8 cellular contexts compared by ENCODE assay signal in genomic region chr16:87382023-87382785, GRCh38. TPM values are rescaled to one million over a fixed set of nuclear protein-coding genes. Genes with fewer than 3 reads are reported as not detected.
A peak's percentile ranks its signal among the peaks of the same experiment; 100 is the strongest.
DNase-seq lines count a peak whose midpoint lies in the region; ATAC-seq, FAIRE-seq and TF ChIP-seq lines count a peak whose summit lies in the region.

No MANE protein-coding gene starts in this region.

- intact Hi-C loops in spleen (cut with DNase I; ENCODE audit: low total_unique reads), result loop anchor here (5.0 to 10.0 kb wide), 2 partner anchors 65 to 383 kb away; partner anchors contain the start of genes C16orf95 and KLHDC4

- no peak for TF ChIP-seq CTCF in spleen (IDR thresholded peaks at IDR 0.05 in 8 of 11, conservative IDR thresholded peaks at IDR 0.05 in 3 of 11)
- no peak for TF ChIP-seq CTCF in D721Med (IDR thresholded peaks at IDR 0.05; ENCODE audit: insufficient read depth, missing control alignments)

- POLR2A ChIA-PET in activated CD4-positive, alpha-beta memory T cell treated with anti-CD3 and anti-CD28 coated beads, Interleukin-2, amount 10 ng/mL, durations not matched to agents 7 days and 5 days (lab: Charles Lee), result interaction anchor here (1.6 to 4.5 kb wide), 7 partner anchors 7 to 74 kb away, joined by 5 to 70 read pairs (median 7); partner anchors contain the start of genes C16orf95 and MAP1LC3B

- H3K4me3 Mint-ChIP-seq in activated CD4-positive, alpha-beta memory T cell treated with anti-CD3 and anti-CD28 coated beads, Interleukin-2, amount 10 ng/mL, durations not matched to agents 7 days and 5 days, result peak overlapping the region; percentile 74

- no peaks in the 10 kb centered on the region for H3K27me3 Mint-ChIP-seq in activated CD4-positive, alpha-beta memory T cell treated with anti-CD3 and anti-CD28 coated beads, Interleukin-2, amount 10 ng/mL, durations not matched to agents 7 days and 5 days

- TF ChIP-seq POLR2A in spleen (IDR thresholded peaks at IDR 0.05), result no peak

- DNase-seq in DMS53 (lab: John Stamatoyannopoulos, UW) (peak; percentile 20), DMS53 treated with DMSO at 0.1 percent for 48 hours (lab: John Stamatoyannopoulos, UW; ENCODE audit: unreplicated experiment) (no peak), spleen (no peak), D721Med (ENCODE audit: insufficient read length, low spot score) (no peak), NCI-H774 (lab: John Stamatoyannopoulos, UW) (no peak)
- peak; percentile 31 for DNase-seq in activated CD4-positive, alpha-beta memory T cell treated with anti-CD3 and anti-CD28 coated beads, Interleukin-2, amount 10 ng/mL, durations not matched to agents 7 days and 5 days

- H3K9me3 ChIP-seq in iPS-18a (ENCODE audit: control insufficient read depth, low read depth, low read length), result no peaks in the 10 kb centered on the region
- no peaks in the 10 kb centered on the region for H3K9me3 ChIP-seq in spleen

- CTCF ChIA-PET in activated CD4-positive, alpha-beta memory T cell treated with anti-CD3 and anti-CD28 coated beads, Interleukin-2, amount 10 ng/mL, durations not matched to agents 7 days and 5 days (lab: Charles Lee), result interaction anchor here (0.6 to 5.1 kb wide), 4 partner anchors 12 to 65 kb away, joined by 4 to 49 read pairs (median 6); partner anchors contain the start of gene C16orf95

- peak overlapping the region; percentile 32 for H3K9ac ChIP-seq in iPS-18a (ENCODE audit: low read length)

- H3K9me3 Mint-ChIP-seq in activated CD4-positive, alpha-beta memory T cell treated with anti-CD3 and anti-CD28 coated beads, Interleukin-2, amount 10 ng/mL, durations not matched to agents 7 days and 5 days, result no peaks in the 10 kb centered on the region

- H3K4me1 ChIP-seq in iPS-18a (ENCODE audit: control insufficient read depth, low read depth, low read length), result no peaks in the 10 kb centered on the region
- H3K4me1 ChIP-seq in spleen, result peaks cover 18 to 76% (median 58%) of the 10 kb centered on the region in 6 donors

- H3K27me3 ChIP-seq in iPS-18a (ENCODE audit: control insufficient read depth, insufficient read depth, low read length) (no peaks in the 10 kb centered on the region), spleen (replicated peaks in 1 of 7) (no peaks in the 10 kb centered on the region)

- H3K4me3 ChIP-seq in iPS-18a (ENCODE audit: low read length) (peak overlapping the region; percentile 81), spleen (peak overlapping the region; percentile 63 to 94 (median 80))

- WGBS in spleen, 5 donors, result 33 to 60% (median 47%) methylated on average over 17 of the region's 17 CpGs

- H3K27ac Mint-ChIP-seq in activated CD4-positive, alpha-beta memory T cell treated with anti-CD3 and anti-CD28 coated beads, Interleukin-2, amount 10 ng/mL, durations not matched to agents 7 days and 5 days, result peak overlapping the region; percentile 89

- no peak overlapping the region for H3K27ac ChIP-seq in iPS-18a (ENCODE audit: low read length)
- H3K27ac ChIP-seq in spleen, result peak overlapping the region in 7 of 8 donors; percentile 90 to 93 (median 92)

- H3K36me3 Mint-ChIP-seq in activated CD4-positive, alpha-beta memory T cell treated with anti-CD3 and anti-CD28 coated beads, Interleukin-2, amount 10 ng/mL, durations not matched to agents 7 days and 5 days (ENCODE audit: low read depth), result peaks cover 18% of the 10 kb centered on the region

- H3K36me3 ChIP-seq in iPS-18a (ENCODE audit: control insufficient read depth, low read depth, low read length), result no peaks in the 10 kb centered on the region
- H3K36me3 ChIP-seq in spleen, result peaks cover 0 to 3% (median 0%) of the 10 kb centered on the region in 6 donors

- ATAC-seq in HG03097 (IDR thresholded peaks at IDR 0.05; ENCODE audit: low FRiP score, unreplicated experiment), result no peak

- H3K4me1 Mint-ChIP-seq in activated CD4-positive, alpha-beta memory T cell treated with anti-CD3 and anti-CD28 coated beads, Interleukin-2, amount 10 ng/mL, durations not matched to agents 7 days and 5 days, result peaks cover 51% of the 10 kb centered on the region

- no peak for FAIRE-seq in D721Med (lab: Jason Lieb, UNC)

RNA-seq across cellular contexts. Expression of gene FBXO31, which starts 1.4 kb away (rescaled TPM):
- total RNA-seq in activated CD4-positive, alpha-beta memory T cell treated with anti-CD3 and anti-CD28 coated beads, Interleukin-2, amount 10 ng/mL, durations not matched to agents 7 days and 5 days, result 10 to 100 TPM; 28.8 to 29.0 TPM
- 10 to 100 TPM; 23.6 to 30.6 (median 27.2) TPM for total RNA-seq in spleen
- polyA plus RNA-seq in spleen, result 10 to 100 TPM in 1 of 3 donors, 1 to 10 TPM in 2; 7.9 to 11.0 (median 9.7) TPM

RNA-seq across cellular contexts. Expression of gene MAP1LC3B, which starts 9.9 kb away (rescaled TPM):
- total RNA-seq in activated CD4-positive, alpha-beta memory T cell treated with anti-CD3 and anti-CD28 coated beads, Interleukin-2, amount 10 ng/mL, durations not matched to agents 7 days and 5 days, result 10 to 100 TPM; 77.1 to 78.2 TPM
- total RNA-seq in spleen, result 10 to 100 TPM; 47.6 to 71.4 (median 61.7) TPM
- 10 to 100 TPM; 32.3 to 50.4 (median 46.5) TPM for polyA plus RNA-seq in spleen

Comparison
In these comparisons a context has a peak if more than half of its experiments do, and no peak if none do; other contexts are left out.
1. DNase-seq: peak in DMS53 (single experiment) and activated CD4-positive, alpha-beta memory T cell treated with anti-CD3 and anti-CD28 coated beads, Interleukin-2, amount 10 ng/mL, durations not matched to agents 7 days and 5 days (single experiment); none in DMS53 treated with DMSO at 0.1 percent for 48 hours (single experiment), spleen (single experiment), D721Med (single experiment) and NCI-H774 (single experiment).